ENCODE assay signal across 11 cellular contexts in genomic region chr16:88063201-88063773, GRCh38.
DNase-seq lines count a peak whose midpoint lies in the region; ATAC-seq, FAIRE-seq and TF ChIP-seq lines count a peak whose summit lies in the region.
"Had no signal": no experiment of that assay in that cellular context is flagged by ENCODE, and none has a peak within 500 bp of the region (broad histone marks: within the 10 kb centered on the region; RNA-seq: fewer than 3 reads in every experiment).

No MANE protein-coding gene starts in this region.

- no peaks in the 10 kb centered on the region for H3K9me3 ChIP-seq in H1 (ENCODE audit: insufficient read depth in 2 of 2, low read depth in 1 of 2, low read length in 1 of 2)
- H3K9me3 ChIP-seq in thoracic aorta = no peaks in the 10 kb centered on the region
- no peaks in the 10 kb centered on the region for H3K9me3 ChIP-seq in colonic mucosa
- no peaks in the 10 kb centered on the region for H3K9me3 ChIP-seq in T-helper 17 cell (ENCODE audit: control insufficient read depth, low read length, poor library complexity, severe bottlenecking)

- H3K4me1 ChIP-seq in H1 (replicated peaks in 1 of 4; ENCODE audit: control insufficient read depth in 3 of 4, insufficient read depth in 4 of 4, low read length in 3 of 4) (peaks cover 0 to 8% (median 6%) of the 10 kb centered on the region in 4 experiments; a peak in 4 of 7 replicates), thoracic aorta (ENCODE audit: control insufficient read depth in 1 of 2, low read depth in 2 of 2) (peaks cover 9 to 28% of the 10 kb centered on the region in 2 donors), colonic mucosa (no peaks in the 10 kb centered on the region)

- no peak overlapping the region for H2BK20ac ChIP-seq in H1 (ENCODE audit: low read length)

- H3K27ac ChIP-seq in H1 (ENCODE audit: low read depth, low read length) = no peak overlapping the region
- H3K27ac ChIP-seq in thoracic aorta = peak overlapping the region; percentile 52 to 72
- H3K27ac ChIP-seq in colonic mucosa = no peak overlapping the region

- H3K27me3 ChIP-seq in H1 (replicated peaks in 1 of 4; ENCODE audit: control insufficient read depth in 3 of 4, extremely low read depth in 1 of 4, insufficient read depth in 3 of 4, low read length in 3 of 4) = no peaks in the 10 kb centered on the region
- H3K27me3 ChIP-seq in thoracic aorta (replicated peaks; ENCODE audit: insufficient read depth) = no peaks in the 10 kb centered on the region
- no peaks in the 10 kb centered on the region for H3K27me3 ChIP-seq in colonic mucosa

- CTCF ChIA-PET in H1 (lab: Charles Lee; ENCODE audit: partially characterized antibody) = interaction anchor here (0.8 to 4.3 kb wide), 3 partner anchors 10 to 107 kb away, joined by 3 to 13 read pairs (median 3); no protein-coding TSS in a partner anchor

- peak overlapping the region; percentile 41; the same call in 1 of the 2 replicates for H4K8ac ChIP-seq in H1 (ENCODE audit: extremely low read depth, insufficient read depth, low read length)

- no peak overlapping the region for H2BK15ac ChIP-seq in H1 (ENCODE audit: low read length)

- no peaks in the 10 kb centered on the region for H3K79me2 ChIP-seq in H1 (ENCODE audit: control insufficient read depth in 1 of 2, insufficient read depth in 2 of 2, low read length in 2 of 2)

- TF ChIP-seq CTCF in H1 (IDR thresholded peaks at IDR 0.05; ENCODE audit: control extremely low read depth in 1 of 3, insufficient read depth in 1 of 3, low read depth in 1 of 3, low read length in 3 of 3) = peak in 2 of 3 experiments; percentile 13 to 40; a peak in 2 of 4 replicates
- TF ChIP-seq CTCF in thoracic aorta (IDR thresholded peaks at IDR 0.05) = peak; percentile 20
- TF ChIP-seq CTCF in colonic mucosa (IDR thresholded peaks at IDR 0.05) = no peak

- no peak overlapping the region for H3K14ac ChIP-seq in H1 (ENCODE audit: insufficient read length)

- TF ChIP-seq RAD21 in H1 (IDR thresholded peaks at IDR 0.05 in 1 of 2, conservative IDR thresholded peaks at IDR 0.05 in 1 of 2; ENCODE audit: low read depth in 2 of 2, low read length in 2 of 2) = peak; percentile 5 to 47; a peak in 2 of 4 replicates

- no peak overlapping the region for H2AK5ac ChIP-seq in H1 (ENCODE audit: low read depth, low read length)

- H3K79me1 ChIP-seq in H1 (ENCODE audit: low read depth, low read length) = no peaks in the 10 kb centered on the region

- no peak overlapping the region for H4K91ac ChIP-seq in H1 (replicated peaks; ENCODE audit: insufficient read length, low read length)

- H3K27ac Mint-ChIP-seq in T-helper 17 cell = no peak overlapping the region
- H3K27ac Mint-ChIP-seq: stimulated activated naive B cell treated with anti-CD40 and anti-IgM and Interleukin-4, amounts not matched to agents 10 μg/mL and 1 μg/mL and 100 μg/mL, for 72 hours had no signal

- no peaks in the 10 kb centered on the region for H3K23me2 ChIP-seq in H1 (ENCODE audit: low read depth, low read length)

- WGBS in H1 (ENCODE audit: extremely low coverage in 1 of 2, insufficient coverage in 1 of 2, insufficient read length in 1 of 2, insufficient replicate concordance in 2 of 2, low coverage in 1 of 2, low lambda C conversion rate in 2 of 2, missing lambda C conversion rate in 1 of 2), 2 experiments = 90% methylated on average over 13 of the region's 16 CpGs; no CpG with 5 or more reads in 1 of the 2 experiments

- no peak overlapping the region for H2AFZ ChIP-seq in H1 (ENCODE audit: low read length)

- H3K9ac ChIP-seq in H1 (replicated peaks in 1 of 4; ENCODE audit: extremely low read depth in 1 of 4, low read depth in 3 of 4, low read length in 3 of 4) = no peak overlapping the region
- H3K9ac ChIP-seq in colonic mucosa (ENCODE audit: low read depth in 2 of 2, low read length in 2 of 2) = no peak overlapping the region

- H4K5ac ChIP-seq in H1 (ENCODE audit: insufficient read length, low read depth, low read length) = no peak overlapping the region

- H3K36me3 ChIP-seq in H1 (ENCODE audit: control insufficient read depth in 2 of 4, insufficient read depth in 4 of 4, low read length in 3 of 4) = no peaks in the 10 kb centered on the region
- H3K36me3 ChIP-seq in thoracic aorta = peaks cover 3% of the 10 kb centered on the region
- H3K36me3 ChIP-seq in colonic mucosa = no peaks in the 10 kb centered on the region

- no peak overlapping the region for H3K56ac ChIP-seq in H1 (replicated peaks; ENCODE audit: insufficient read length, low read depth, low read length)

- POLR2A ChIA-PET in H1 (lab: Charles Lee; ENCODE audit: partially characterized antibody) = no interaction called here

- H3K4ac ChIP-seq in H1 (replicated peaks; ENCODE audit: insufficient read length, low read depth, low read length) = no peak overlapping the region

- no peak for ATAC-seq in thoracic aorta (ENCODE audit: insufficient number of reproducible peaks, low FRiP score, low read depth)
- no peak for ATAC-seq in T-helper 17 cell
- ATAC-seq: activated naive CD4-positive, alpha-beta T cell treated with anti-CD3 and anti-CD28 coated beads, Interleukin-2, amount 50 U/mL, for 72 hours; stimulated activated naive B cell treated with anti-CD40 and anti-IgM and Interleukin-4, amounts not matched to agents 10 μg/mL and 1 μg/mL and 100 μg/mL, for 72 hours had no signal

- no peak overlapping the region for H3K4me2 ChIP-seq in H1 (ENCODE audit: insufficient read depth in 1 of 2, low read depth in 2 of 2, low read length in 2 of 2)

- H2BK5ac ChIP-seq in H1 (ENCODE audit: low read depth, low read length) = no peak overlapping the region; the same call in 1 of the 2 replicates

- DNase-seq in HS-5 (ENCODE audit: low read depth) (peak; percentile 44), H1 (ENCODE audit: low read depth in 1 of 2, low spot score in 2 of 2) (no peak), lung microvascular endothelial cell (ENCODE audit: low read depth in 2 of 2) (peak; percentile 7 to 20), thoracic aorta (ENCODE audit: low spot score) (no peak), GOT3 (lab: John Stamatoyannopoulos, UW) (no peak), DMS53 treated with DMSO at 0.1 percent for 48 hours (lab: John Stamatoyannopoulos, UW; ENCODE audit: unreplicated experiment) (no peak), colonic mucosa (no peak), T-helper 17 cell (no peak)
- DNase-seq: stimulated activated naive B cell treated with anti-CD40 and anti-IgM and Interleukin-4, amounts not matched to agents 10 μg/mL and 1 μg/mL and 100 μg/mL, for 72 hours; T-helper 9 cell had no signal

- H3K4me1 Mint-ChIP-seq in T-helper 17 cell = no peaks in the 10 kb centered on the region

- TF ChIP-seq POLR2A in H1 (IDR thresholded peaks at IDR 0.05; ENCODE audit: control extremely low read depth in 1 of 2, low read depth in 2 of 2, low read length in 2 of 2) = no peak

- no peak overlapping the region for H3K23ac ChIP-seq in H1 (ENCODE audit: insufficient read length)

- H2BK120ac ChIP-seq in H1 (replicated peaks; ENCODE audit: low read depth, low read length) = no peak overlapping the region

- H3K18ac ChIP-seq in H1 (ENCODE audit: extremely low read depth, low read length) = no peak overlapping the region

- no peak for TF ChIP-seq EP300 in H1 (IDR thresholded peaks at IDR 0.05; ENCODE audit: borderline replicate concordance in 1 of 2, low read depth in 2 of 2, low read length in 2 of 2)

- FAIRE-seq in H1 (lab: Jason Lieb, UNC) = no peak

- H3K27me3 Mint-ChIP-seq in T-helper 17 cell = no peaks in the 10 kb centered on the region
- H3K27me3 Mint-ChIP-seq: stimulated activated naive B cell treated with anti-CD40 and anti-IgM and Interleukin-4, amounts not matched to agents 10 μg/mL and 1 μg/mL and 100 μg/mL, for 72 hours had no signal

- no peak overlapping the region for H3K4me3 ChIP-seq in H1 (ENCODE audit: extremely low read depth in 1 of 4, insufficient read depth in 2 of 4, low read depth in 3 of 4, low read length in 4 of 4)
- peak overlapping the region; percentile 15 for H3K4me3 ChIP-seq in thoracic aorta
- no peak overlapping the region for H3K4me3 ChIP-seq in colonic mucosa

- H4K20me1 ChIP-seq in H1 (replicated peaks in 1 of 2; ENCODE audit: control insufficient read depth in 1 of 2, insufficient read depth in 2 of 2, low read length in 2 of 2) = no peaks in the 10 kb centered on the region

- no peaks in the 10 kb centered on the region for H3K36me3 Mint-ChIP-seq in T-helper 17 cell (ENCODE audit: low read depth)
- H3K36me3 Mint-ChIP-seq: activated naive CD4-positive, alpha-beta T cell treated with anti-CD3 and anti-CD28 coated beads, Interleukin-2, amount 50 U/mL, for 72 hours had no signal

- H2BK12ac ChIP-seq in H1 (ENCODE audit: low read depth, low read length) = no peak overlapping the region

- intact Hi-C loops in colonic mucosa (cut with DNase I) = no loop called here

- H3K4me3 Mint-ChIP-seq in T-helper 17 cell = no peak overlapping the region
- H3K4me3 Mint-ChIP-seq: stimulated activated naive B cell treated with anti-CD40 and anti-IgM and Interleukin-4, amounts not matched to agents 10 μg/mL and 1 μg/mL and 100 μg/mL, for 72 hours had no signal

TF ChIP-seq in H1, 55 proteins besides CTCF, POLR2A, EP300 and RAD21:
- TF ChIP-seq SAP30 (IDR thresholded peaks at IDR 0.05; ENCODE audit: insufficient read depth, insufficient replicate concordance, low read length) = no peak
- TF ChIP-seq TBP (IDR thresholded peaks at IDR 0.05; ENCODE audit: low read depth, low read length) = no peak

Comparison
In these comparisons a context has a peak if more than half of its experiments do, and no peak if none do; other contexts are left out.
1. DNase-seq: peak in HS-5 (single experiment) and lung microvascular endothelial cell (2 of 2); none in H1 (0 of 2), thoracic aorta (single experiment), GOT3 (single experiment), DMS53 treated with DMSO at 0.1 percent for 48 hours (single experiment), colonic mucosa (single experiment) and T-helper 17 cell (0 of 3).
2. H3K27ac ChIP-seq: peak in thoracic aorta (2 of 2); none in H1 (single experiment) and colonic mucosa (single experiment).